ENCODE assay signal across 5 cellular contexts in the genomic region with DNA sequence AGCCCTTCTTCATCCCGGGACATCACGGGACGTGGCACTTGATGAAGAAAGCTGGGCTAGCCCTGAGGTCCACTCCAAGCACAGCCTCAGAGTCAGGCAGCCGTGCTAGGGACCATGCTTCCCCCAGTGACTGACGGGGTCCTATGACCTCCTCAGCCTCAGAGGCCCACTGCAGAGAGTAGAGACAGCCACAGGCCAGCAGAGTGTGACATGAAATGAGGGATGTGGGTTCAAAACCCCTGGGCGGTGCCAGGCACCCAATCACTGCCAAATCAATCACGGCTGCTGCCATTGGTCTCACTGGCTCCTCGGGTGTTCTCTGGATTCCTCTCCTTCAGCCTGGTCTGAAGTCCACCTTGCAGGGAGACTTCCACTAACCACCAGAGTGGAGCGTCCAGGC.
"Had no signal": no experiment of that assay in that cellular context is flagged by ENCODE, and none has a peak within 500 bp of the region (broad histone marks: within the 10 kb centered on the region; RNA-seq: fewer than 3 reads in every experiment).

No MANE protein-coding gene starts in this region.

- ATAC-seq: GM23338, K562 had no signal

- H3K4me2 ChIP-seq: GM23338 had no signal

- H3K4me3 Mint-ChIP-seq: GM23338, H9 had no signal

- H3K27ac Mint-ChIP-seq: GM23338, H9 had no signal

- H3K9me3 Mint-ChIP-seq: GM23338, H9 had no signal

- H3K4me3 ChIP-seq: GM23338, K562 had no signal

- DNase-seq: H9, HCEC 1CT, IMR-90 had no signal
